In the genomic region with DNA sequence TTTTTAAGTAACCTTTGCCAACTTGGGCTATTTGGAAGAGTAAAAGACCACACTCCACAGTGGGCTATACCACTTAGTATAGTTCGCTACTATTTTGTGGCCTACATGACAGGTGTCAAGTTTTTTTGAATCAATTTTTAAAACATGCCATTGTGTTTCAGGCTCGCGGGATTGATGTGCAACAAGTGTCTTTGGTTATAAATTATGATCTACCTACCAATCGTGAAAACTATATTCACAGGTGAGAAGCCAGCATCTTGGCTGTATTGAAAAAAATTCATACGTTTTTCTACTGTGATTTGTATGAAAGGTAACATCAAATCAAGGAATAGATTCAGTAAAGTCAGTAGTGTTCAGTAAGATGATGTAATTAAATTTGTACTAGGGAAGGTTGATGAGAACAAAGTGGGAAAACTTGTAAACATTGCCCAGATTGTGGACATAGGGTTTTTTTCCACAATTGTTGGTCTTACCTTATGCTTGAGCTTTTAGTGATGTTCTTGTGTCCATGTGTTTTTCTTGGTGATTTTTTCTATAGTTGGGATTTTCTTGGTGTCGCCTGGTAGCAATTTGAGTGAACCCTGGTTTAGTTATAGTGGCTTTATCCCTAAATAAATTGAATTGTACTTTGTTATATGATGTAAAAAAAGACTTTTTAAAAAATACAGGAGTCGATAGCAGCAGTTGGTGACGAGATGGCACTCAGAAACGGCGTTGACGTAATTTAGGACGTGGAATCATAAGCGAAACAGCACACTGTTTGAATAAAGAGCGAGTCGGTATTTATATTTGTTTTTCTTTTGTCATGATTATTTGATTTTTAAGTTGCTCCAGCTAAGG, we compare ENCODE assay signal across 10 cellular contexts. TPM values are rescaled to one million over a fixed set of nuclear protein-coding genes. Genes with fewer than 3 reads are reported as not detected.
DNase-seq lines count a peak whose midpoint lies in the region; ATAC-seq, FAIRE-seq and TF ChIP-seq lines count a peak whose summit lies in the region.
"Had no signal": no experiment of that assay in that cellular context is flagged by ENCODE, and none has a peak within 500 bp of the region (broad histone marks: within the 10 kb centered on the region; RNA-seq: fewer than 3 reads in every experiment).

No MANE protein-coding gene starts in this region.

- H3K27me3 Mint-ChIP-seq in IgD-negative memory B cell, result no peaks in the 10 kb centered on the region
- no peaks in the 10 kb centered on the region for H3K27me3 Mint-ChIP-seq in nephron (ENCODE audit: low read depth)

- in situ Hi-C loops in G401 (cut with HindIII; ENCODE audit: low sequenced_read_pairs) (no loop called here), GM12878 (cut with MboI) (loop anchor here (25.0 kb wide), 1 partner anchor 851 kb away; the partner anchor contains the start of gene TRA2B)

- H3K27ac Mint-ChIP-seq in IgD-negative memory B cell (peak overlapping the region; percentile 80 to 96 (median 94)), nephron (peak overlapping the region in 2 of 3 experiments; percentile 14 to 29)

- H3K27ac ChIP-seq in GM12878 (ENCODE audit: control insufficient read depth, insufficient read depth) (no peak overlapping the region), testis (no peak overlapping the region)

- SMC1A ChIA-PET in GM12878 (lab: Charles Lee; ENCODE audit: uncharacterized antibody, unreplicated experiment), result interaction anchor here (1.0 to 2.2 kb wide), 2 partner anchors 10 to 18 kb away, joined by 4 to 6 read pairs; no protein-coding TSS in a partner anchor

- 26% methylated on average over 15 of the region's 15 CpGs for WGBS in GM12878 (ENCODE audit: insufficient coverage, insufficient replicate concordance, low lambda C conversion rate, missing lambda C conversion rate)
- WGBS in testis, 2 donors, result 83 to 87% methylated on average over 15 of the region's 15 CpGs

- no peak for TF ChIP-seq RAD21 in GM12878 (IDR thresholded peaks at IDR 0.05; ENCODE audit: insufficient read depth, low read depth, low read length)

- H3K36me3 Mint-ChIP-seq in IgD-negative memory B cell (peaks cover 20% of the 10 kb centered on the region), nephron (ENCODE audit: low read depth) (peaks cover 70% of the 10 kb centered on the region)

- no peaks in the 10 kb centered on the region for H3K9me3 Mint-ChIP-seq in IgD-negative memory B cell
- H3K9me3 Mint-ChIP-seq in nephron, result no peaks in the 10 kb centered on the region

- H3K4me1 ChIP-seq in GM12878 (ENCODE audit: control insufficient read depth, insufficient read depth, low read length) (no peaks in the 10 kb centered on the region), testis (peaks cover 23% of the 10 kb centered on the region)

- H3K79me2 ChIP-seq in GM12878 (ENCODE audit: control insufficient read depth, insufficient read depth, low read length), result peaks cover 59% of the 10 kb centered on the region

- TF ChIP-seq CTCF in GM12878 (IDR thresholded peaks at IDR 0.05 in 2 of 3, conservative IDR thresholded peaks at IDR 0.05 in 1 of 3; ENCODE audit: control insufficient read depth in 2 of 3, extremely low read depth in 1 of 3, insufficient read depth in 1 of 3, low read depth in 3 of 3, low read length in 3 of 3), result no peak
- TF ChIP-seq CTCF in nephron (IDR thresholded peaks at IDR 0.05; ENCODE audit: unreplicated experiment in 3 of 3), result no peak
- no peak for TF ChIP-seq CTCF in testis (IDR thresholded peaks at IDR 0.05)

- TF ChIP-seq EP300 in GM12878 (IDR thresholded peaks at IDR 0.05; ENCODE audit: borderline replicate concordance in 1 of 2, control insufficient read depth in 1 of 2, low read depth in 2 of 2, low read length in 2 of 2), result no peak

- H3K4me3 ChIP-seq in GM12878 (peak overlapping the region; percentile 78; the same call in 1 of the 2 replicates), testis (no peak overlapping the region)

- ATAC-seq in GM12878 (no peak), GM21360 (IDR thresholded peaks at IDR 0.05; ENCODE audit: unreplicated experiment) (no peak)

- peak overlapping the region; percentile 34 to 96 (median 84) for H3K4me3 Mint-ChIP-seq in IgD-negative memory B cell
- peak overlapping the region; percentile 60 to 77 (median 73) for H3K4me3 Mint-ChIP-seq in nephron

- H3K4me1 Mint-ChIP-seq in IgD-negative memory B cell (peaks cover 47 to 55% (median 49%) of the 10 kb centered on the region in 3 donors), nephron (peaks cover 34% of the 10 kb centered on the region)

- H2AFZ ChIP-seq in GM12878 (ENCODE audit: control insufficient read depth, low read depth, low read length), result no peak overlapping the region

- H4K20me1 ChIP-seq in GM12878 (ENCODE audit: control insufficient read depth, insufficient read depth), result peaks cover 22% of the 10 kb centered on the region; the same call in 1 of the 2 replicates

- TF ChIP-seq POLR2A in GM12878 (IDR thresholded peaks at IDR 0.05; ENCODE audit: low read depth, low read length), result no peak
- TF ChIP-seq POLR2A in testis (IDR thresholded peaks at IDR 0.05), result no peak

- POLR2A ChIA-PET in GM12878 (lab: Charles Lee), result interaction anchor here (0.7 to 1.2 kb wide), 4 partner anchors 16 to 278 kb away, joined by 3 to 4 read pairs (median 3); partner anchors contain the start of gene RFC4

- H3K36me3 ChIP-seq in GM12878 (ENCODE audit: control insufficient read depth in 2 of 2, insufficient read depth in 2 of 2, low read length in 1 of 2) (peaks cover 21 to 55% of the 10 kb centered on the region in 2 experiments), testis (ENCODE audit: low read depth, missing control alignments) (no peaks in the 10 kb centered on the region)

- CTCF ChIA-PET in GM12878 (lab: Yijun Ruan, JAX), result interaction anchor here (0.7 kb wide), 1 partner anchor 10 kb away, joined by 3 read pairs; no protein-coding TSS in a partner anchor

- H3K9me3 ChIP-seq in GM12878 (replicated peaks; ENCODE audit: control insufficient read depth, insufficient read depth, low read length), result no peaks in the 10 kb centered on the region; the same call in 1 of the 3 replicates
- no peaks in the 10 kb centered on the region for H3K9me3 ChIP-seq in testis
- H3K9me3 ChIP-seq: neutrophil had no signal

- BruUV-seq in GM12878 (replicated peaks; lab: Mats Ljungman, UMichigan), result no TSS peak

- peak overlapping the region; percentile 64 for H3K4me2 ChIP-seq in GM12878 (ENCODE audit: control insufficient read depth, insufficient read depth)

- no peaks in the 10 kb centered on the region for H3K27me3 ChIP-seq in GM12878 (replicated peaks in 1 of 2; ENCODE audit: control insufficient read depth in 2 of 2, insufficient read depth in 2 of 2, low read length in 1 of 2)
- H3K27me3 ChIP-seq in testis, result no peaks in the 10 kb centered on the region
- H3K27me3 ChIP-seq: neutrophil had no signal

- RAD21 ChIA-PET in GM12878 (lab: Charles Lee; ENCODE audit: unreplicated experiment), result no interaction called here

- intact Hi-C loops in GM12878 (cut with micrococcal nuclease; ENCODE audit: unreplicated experiment), result loop anchor here (10.0 kb wide), 1 partner anchor 237 kb away; no protein-coding TSS in a partner anchor
- intact Hi-C loops in testis (cut with DNase I; ENCODE audit: low total_unique reads), result no loop called here

- H3K9ac ChIP-seq in GM12878 (ENCODE audit: control insufficient read depth, insufficient read depth, low read length), result peak overlapping the region; percentile 100

- DNase-seq in G401 (ENCODE audit: low spot score) (peak; percentile 14), GM12878 (ENCODE audit: low read depth, low spot score) (no peak), cerebellar cortex (ENCODE audit: low spot score) (no peak), testis (no peak)
- DNase-seq: activated CD4-positive, alpha-beta T cell treated with anti-CD3 and anti-CD28 coated beads, Interleukin-2, amount 50 U/mL, for 48 hours; NCI-H226 had no signal

- no peak for FAIRE-seq in GM12878 (lab: Jason Lieb, UNC)

RNA-seq across cellular contexts. Expression of gene EIF4A2, which starts 4.5 kb away (rescaled TPM):
- 215 and 286 TPM in 2 replicates for total RNA-seq in G401 (2014; rRNA removed; shearing (Covaris generic))
- 220 TPM for polyA plus RNA-seq in IgD-negative memory B cell
- total RNA-seq in GM12878 (2013; cell fraction: nucleolus; rRNA removed), result 983 and 1,030 TPM in 2 replicates
- total RNA-seq in GM12878 (2014; rRNA removed), result 254 and 334 TPM in 2 replicates
- total RNA-seq in GM12878 (2014; rRNA removed; fragmentation: Illumina TruSeq; extraction: Trizol), result 321 and 331 TPM in 2 replicates
- 255 and 277 TPM in 2 replicates for total RNA-seq in GM12878 (2021)
- 199 TPM for polyA plus RNA-seq in GM12878 (2011; ENCODE audit: low read depth)
- 680 and 939 TPM in 2 replicates for polyA plus RNA-seq in GM12878 (2011; rRNA removed)
- 144 and 284 TPM in 2 replicates for polyA plus RNA-seq in GM12878 (2011; cell fraction: cytosol; rRNA removed)
- polyA plus RNA-seq in GM12878 (2011; cell fraction: nucleus; rRNA removed), result 1,051 and 1,062 TPM in 2 replicates
- polyA plus RNA-seq in GM12878 (2012), result 243 and 320 TPM in 2 replicates
- polyA plus RNA-seq in GM12878 (2014; fragmentation: Illumina TruSeq; extraction: Trizol), result 321 and 430 TPM in 2 replicates
- 100 to 1,000 TPM; 216 to 263 TPM for polyA plus RNA-seq in GM12878 (2014; fragmentation: Nextera tagmentation; extraction: Ambion mirVana)
- polyA plus RNA-seq in GM12878 (2014; rRNA removed), result 305 and 359 TPM in 2 replicates
- 100 to 1,000 TPM; 154 to 159 TPM for polyA plus RNA-seq in GM12878 (2016; fragmentation: Nextera tagmentation; extraction: Ambion mirVana)
- 229 and 363 TPM in 2 replicates for polyA minus RNA-seq in GM12878 (2011; rRNA and poly(A)+ RNA removed)
- 147 and 185 TPM in 2 replicates for polyA minus RNA-seq in GM12878 (2011; cell fraction: cytosol; rRNA and poly(A)+ RNA removed)
- polyA minus RNA-seq in GM12878 (2011; cell fraction: nucleus; rRNA and poly(A)+ RNA removed), result 503 and 643 TPM in 2 replicates
- total RNA-seq in testis, result 100 to 1,000 TPM; 275 to 283 TPM
- 357 TPM for polyA plus RNA-seq in testis (ENCODE audit: insufficient read depth, low read depth, low replicate concordance)

RNA-seq across cellular contexts. Expression of gene RFC4, which starts 18.4 kb away (rescaled TPM):
- 53.7 and 76.8 TPM in 2 replicates for total RNA-seq in G401 (2014; rRNA removed; shearing (Covaris generic))
- 25.0 TPM for polyA plus RNA-seq in IgD-negative memory B cell
- 30.5 and 32.4 TPM in 2 replicates for total RNA-seq in GM12878 (2013; cell fraction: nucleolus; rRNA removed)
- 79.8 and 91.8 TPM in 2 replicates for total RNA-seq in GM12878 (2014; rRNA removed)
- 112 and 121 TPM in 2 replicates for total RNA-seq in GM12878 (2014; rRNA removed; fragmentation: Illumina TruSeq; extraction: Trizol)
- 63.8 and 69.2 TPM in 2 replicates for total RNA-seq in GM12878 (2021)
- polyA plus RNA-seq in GM12878 (2011; ENCODE audit: low read depth), result 99.9 TPM
- 49.1 and 58.6 TPM in 2 replicates for polyA plus RNA-seq in GM12878 (2011; rRNA removed)
- 20.8 and 22.0 TPM in 2 replicates for polyA plus RNA-seq in GM12878 (2011; cell fraction: cytosol; rRNA removed)
- polyA plus RNA-seq in GM12878 (2011; cell fraction: nucleus; rRNA removed), result 59.2 and 79.0 TPM in 2 replicates
- 45.5 and 55.8 TPM in 2 replicates for polyA plus RNA-seq in GM12878 (2012)
- 104 and 141 TPM in 2 replicates for polyA plus RNA-seq in GM12878 (2014; fragmentation: Illumina TruSeq; extraction: Trizol)
- polyA plus RNA-seq in GM12878 (2014; fragmentation: Nextera tagmentation; extraction: Ambion mirVana), result 100 to 1,000 TPM; 122 to 139 TPM
- polyA plus RNA-seq in GM12878 (2014; rRNA removed), result 77.6 and 83.1 TPM in 2 replicates
- 100 to 1,000 TPM; 144 TPM for polyA plus RNA-seq in GM12878 (2016; fragmentation: Nextera tagmentation; extraction: Ambion mirVana)
- polyA minus RNA-seq in GM12878 (2011; rRNA and poly(A)+ RNA removed), result 11.3 and 13.9 TPM in 2 replicates
- polyA minus RNA-seq in GM12878 (2011; cell fraction: cytosol; rRNA and poly(A)+ RNA removed), result 11.8 and 15.2 TPM in 2 replicates
- polyA minus RNA-seq in GM12878 (2011; cell fraction: nucleus; rRNA and poly(A)+ RNA removed), result 9.9 and 14.0 TPM in 2 replicates
- total RNA-seq in testis, result 10 to 100 TPM; 25.1 to 26.2 TPM
- polyA plus RNA-seq in testis (ENCODE audit: insufficient read depth, low read depth, low replicate concordance), result 30.1 TPM

RNA-seq across cellular contexts. Expression of gene ADIPOQ, which starts 54.6 kb away (rescaled TPM):
- not detected in 2 replicates for total RNA-seq in G401 (2014; rRNA removed; shearing (Covaris generic))
- not detected for polyA plus RNA-seq in IgD-negative memory B cell
- not detected in 2 replicates for total RNA-seq in GM12878 (2013; cell fraction: nucleolus; rRNA removed)
- not detected in 2 replicates for total RNA-seq in GM12878 (2014; rRNA removed)
- not detected in 2 replicates for total RNA-seq in GM12878 (2014; rRNA removed; fragmentation: Illumina TruSeq; extraction: Trizol)
- not detected in 2 replicates for total RNA-seq in GM12878 (2021)
- polyA plus RNA-seq in GM12878 (2011; ENCODE audit: low read depth), result not detected
- not detected in 2 replicates for polyA plus RNA-seq in GM12878 (2011; rRNA removed)
- polyA plus RNA-seq in GM12878 (2011; cell fraction: cytosol; rRNA removed), result not detected in 2 replicates
- polyA plus RNA-seq in GM12878 (2011; cell fraction: nucleus; rRNA removed), result not detected in 2 replicates
- not detected in 2 replicates for polyA plus RNA-seq in GM12878 (2012)
- polyA plus RNA-seq in GM12878 (2014; fragmentation: Illumina TruSeq; extraction: Trizol), result not detected in 2 replicates
- polyA plus RNA-seq in GM12878 (2014; fragmentation: Nextera tagmentation; extraction: Ambion mirVana), result not detected
- polyA plus RNA-seq in GM12878 (2014; rRNA removed), result not detected in 2 replicates
- polyA plus RNA-seq in GM12878 (2016; fragmentation: Nextera tagmentation; extraction: Ambion mirVana), result not detected
- not detected in 2 replicates for polyA minus RNA-seq in GM12878 (2011; rRNA and poly(A)+ RNA removed)
- not detected in 2 replicates for polyA minus RNA-seq in GM12878 (2011; cell fraction: cytosol; rRNA and poly(A)+ RNA removed)
- polyA minus RNA-seq in GM12878 (2011; cell fraction: nucleus; rRNA and poly(A)+ RNA removed), result not detected in 2 replicates
- total RNA-seq in testis, result under 1 TPM in 1 of 2 donors, not detected in 1; 0.12 TPM
- 1.5 TPM for polyA plus RNA-seq in testis (ENCODE audit: insufficient read depth, low read depth, low replicate concordance)
